In the genomic region with DNA sequence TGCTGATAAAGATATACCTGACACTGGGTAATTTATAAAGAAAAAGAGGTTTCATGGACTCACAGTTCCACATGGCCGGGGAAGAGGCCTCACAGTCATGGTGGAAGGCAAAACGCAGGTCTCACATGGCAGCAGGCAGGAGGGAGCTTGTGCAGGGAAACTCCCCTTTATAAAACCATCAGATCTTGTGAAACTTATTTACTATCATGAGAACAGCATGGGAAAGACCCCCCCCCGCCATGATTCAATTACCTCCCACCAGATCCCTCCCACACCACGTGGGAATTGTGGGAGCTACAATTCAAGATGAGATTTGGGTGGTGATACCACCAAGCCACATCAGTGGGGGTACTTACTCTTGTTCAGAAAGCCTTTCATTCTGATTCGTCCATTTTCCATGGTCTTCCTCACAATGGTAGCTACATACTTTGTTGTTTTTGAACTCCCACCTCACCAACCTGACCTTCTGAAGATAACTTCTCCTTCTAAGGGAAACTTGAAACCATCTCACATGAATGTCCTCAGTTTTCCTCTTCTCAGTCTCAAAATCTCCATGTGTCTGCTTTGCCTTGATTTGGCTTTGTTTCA, we compare ENCODE assay signal across 14 cellular contexts.
DNase-seq lines count a peak whose midpoint lies in the region; ATAC-seq lines count a peak whose summit lies in the region.
"Had no signal": no experiment of that assay in that cellular context is flagged by ENCODE, and none has a peak within 500 bp of the region (broad histone marks: within the 10 kb centered on the region; RNA-seq: fewer than 3 reads in every experiment).

No MANE protein-coding gene starts in this region.

- peak; percentile 83 for ATAC-seq in activated T-helper 17 cell treated with anti-CD3 and anti-CD28 coated beads, Interleukin-2, amount 50 U/mL, for 72 hours (replicated peaks)
- ATAC-seq in HG02610 (IDR thresholded peaks at IDR 0.05; ENCODE audit: unreplicated experiment) = no peak

- DNase-seq in activated T-cell treated with anti-CD3 and anti-CD28 coated beads for 48 hours (ENCODE audit: low read depth) = peak; percentile 41
- no peak for DNase-seq in activated T-cell treated with anti-CD3 and anti-CD28 coated beads for 4 hours
- peak; percentile 36 for DNase-seq in activated T-cell treated with anti-CD3 and anti-CD28 coated beads, Interleukin-2, amount 50 U/mL, for 24 hours
- peak; percentile 4 to 13 for DNase-seq in stimulated activated CD8-positive, alpha-beta memory T cell treated with anti-CD3 and anti-CD28 coated beads, Interleukin-2, amount 100 ng/mL, for 48 hours (ENCODE audit: low read depth in 2 of 2)
- DNase-seq in activated gamma-delta T cell (lab: John Stamatoyannopoulos, UW) = no peak
- DNase-seq: COR-L47, GF-D8, GOT3, MG63, NCI-H1092, NCI-H2081 treated with DMSO at 0.1 percent for 48 hours, NCI-H510A treated with DMSO at 0.1 percent for 48 hours had no signal

- peaks cover 22% of the 10 kb centered on the region for H3K9me3 Mint-ChIP-seq in activated T-cell treated with anti-CD3 and anti-CD28 coated beads, Interleukin-2, amount 50 U/mL, for 24 hours
- H3K9me3 Mint-ChIP-seq in activated T-helper 17 cell treated with anti-CD3 and anti-CD28 coated beads, Interleukin-2, amount 50 U/mL, for 72 hours = peaks cover 15% of the 10 kb centered on the region

- peak overlapping the region; percentile 70 for H3K27ac Mint-ChIP-seq in activated T-cell treated with anti-CD3 and anti-CD28 coated beads, Interleukin-2, amount 50 U/mL, for 24 hours
- H3K27ac Mint-ChIP-seq in activated T-helper 17 cell treated with anti-CD3 and anti-CD28 coated beads, Interleukin-2, amount 50 U/mL, for 72 hours = peak overlapping the region; percentile 64

- H3K27me3 Mint-ChIP-seq in activated T-cell treated with anti-CD3 and anti-CD28 coated beads, Interleukin-2, amount 50 U/mL, for 24 hours = peaks cover 23% of the 10 kb centered on the region
- peaks cover 10% of the 10 kb centered on the region for H3K27me3 Mint-ChIP-seq in activated T-helper 17 cell treated with anti-CD3 and anti-CD28 coated beads, Interleukin-2, amount 50 U/mL, for 72 hours

- no peak overlapping the region for H3K4me3 Mint-ChIP-seq in activated T-cell treated with anti-CD3 and anti-CD28 coated beads, Interleukin-2, amount 50 U/mL, for 24 hours
- peak overlapping the region; percentile 28 for H3K4me3 Mint-ChIP-seq in activated T-helper 17 cell treated with anti-CD3 and anti-CD28 coated beads, Interleukin-2, amount 50 U/mL, for 72 hours

- H3K36me3 Mint-ChIP-seq in activated T-cell treated with anti-CD3 and anti-CD28 coated beads, Interleukin-2, amount 50 U/mL, for 24 hours (ENCODE audit: low read depth) = peaks cover 7% of the 10 kb centered on the region
- H3K36me3 Mint-ChIP-seq in activated T-helper 17 cell treated with anti-CD3 and anti-CD28 coated beads, Interleukin-2, amount 50 U/mL, for 72 hours (ENCODE audit: low read depth) = no peaks in the 10 kb centered on the region

- peaks cover 16% of the 10 kb centered on the region for H3K4me1 Mint-ChIP-seq in activated T-cell treated with anti-CD3 and anti-CD28 coated beads, Interleukin-2, amount 50 U/mL, for 24 hours (ENCODE audit: low read depth)
- H3K4me1 Mint-ChIP-seq in activated T-helper 17 cell treated with anti-CD3 and anti-CD28 coated beads, Interleukin-2, amount 50 U/mL, for 72 hours = no peaks in the 10 kb centered on the region

Comparison
In these comparisons a context has a peak if more than half of its experiments do, and no peak if none do; other contexts are left out.
1. DNase-seq: peak in activated T-cell treated with anti-CD3 and anti-CD28 coated beads for 48 hours (single experiment), activated T-cell treated with anti-CD3 and anti-CD28 coated beads, Interleukin-2, amount 50 U/mL, for 24 hours (single experiment) and stimulated activated CD8-positive, alpha-beta memory T cell treated with anti-CD3 and anti-CD28 coated beads, Interleukin-2, amount 100 ng/mL, for 48 hours (2 of 2); none in activated T-cell treated with anti-CD3 and anti-CD28 coated beads for 4 hours (single experiment) and activated gamma-delta T cell (single experiment).